8 cellular contexts compared by ENCODE assay signal in the genomic region with DNA sequence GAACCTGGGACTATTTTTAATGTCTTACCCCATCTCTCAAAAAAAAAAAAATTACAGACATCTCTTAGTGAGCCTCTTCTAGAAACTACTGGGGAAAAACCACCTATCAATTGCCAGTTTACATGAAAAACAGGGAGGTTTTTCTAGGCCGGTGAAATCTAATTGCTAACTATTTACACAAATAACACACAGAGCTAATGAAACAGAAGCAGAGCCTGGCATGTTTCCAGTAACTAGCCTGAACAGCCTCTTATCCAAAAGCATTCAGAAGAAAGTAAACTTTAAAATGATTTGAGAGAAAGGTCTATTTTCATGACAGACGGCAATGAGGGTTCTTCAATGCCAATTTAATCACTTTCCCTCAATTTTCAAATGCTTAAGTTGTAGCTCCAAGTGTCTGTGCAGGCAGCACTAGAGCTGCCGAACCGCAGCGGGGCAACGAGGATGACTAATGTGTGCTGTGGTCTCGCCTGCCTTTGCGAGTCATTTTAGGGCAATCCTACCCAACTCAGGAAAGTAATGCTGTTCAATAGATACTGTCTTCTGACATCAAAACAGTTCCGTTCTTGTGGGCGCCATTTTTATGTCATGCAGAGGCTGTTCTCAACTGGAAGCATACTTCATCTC.
DNase-seq lines count a peak whose midpoint lies in the region; ATAC-seq, FAIRE-seq and TF ChIP-seq lines count a peak whose summit lies in the region.

No MANE protein-coding gene starts in this region.

- ATAC-seq in HG02759 (IDR thresholded peaks at IDR 0.05; ENCODE audit: unreplicated experiment), result no peak
- ATAC-seq in HG03442 (IDR thresholded peaks at IDR 0.05; ENCODE audit: unreplicated experiment), result no peak

- H3K27ac ChIP-seq in ascending aorta, result no peak overlapping the region

- H3K36me3 ChIP-seq in ascending aorta, result peaks cover 28 to 46% of the 10 kb centered on the region in 2 donors

- peak; percentile 33 for DNase-seq in AG10803 (ENCODE audit: low read depth)
- DNase-seq in MV-4-11 (lab: John Stamatoyannopoulos, UW), result peak; percentile 86
- peak; percentile 26 to 30 for DNase-seq in activated CD4-positive, alpha-beta T cell treated with anti-CD3 and anti-CD28 coated beads, Interleukin-2, amount 50 U/mL, for 4 hours
- DNase-seq in superior temporal gyrus (ENCODE audit: extremely low spot score), result no peak
- DNase-seq in ascending aorta (ENCODE audit: low spot score in 2 of 2), result no peak

- no peak for TF ChIP-seq CTCF in AG10803 (conservative IDR thresholded peaks at IDR 0.05; ENCODE audit: low read length)
- no peak for TF ChIP-seq CTCF in ascending aorta (IDR thresholded peaks at IDR 0.05)

- H3K27me3 ChIP-seq in ascending aorta, result no peaks in the 10 kb centered on the region

- H3K4me3 ChIP-seq in AG10803 (ENCODE audit: low read length), result no peak overlapping the region
- no peak overlapping the region for H3K4me3 ChIP-seq in ascending aorta

- no peaks in the 10 kb centered on the region for H3K4me1 ChIP-seq in ascending aorta

- H3K9me3 ChIP-seq in ascending aorta, result no peaks in the 10 kb centered on the region

- peak; percentile 60 for FAIRE-seq in islet of Langerhans (lab: Jason Lieb, UNC)

- intact Hi-C loops in ascending aorta (cut with DNase I), result no loop called here

Comparison
In these comparisons a context has a peak if more than half of its experiments do, and no peak if none do; other contexts are left out.
1. DNase-seq: peak in AG10803 (single experiment), MV-4-11 (single experiment) and activated CD4-positive, alpha-beta T cell treated with anti-CD3 and anti-CD28 coated beads, Interleukin-2, amount 50 U/mL, for 4 hours (2 of 2); none in superior temporal gyrus (single experiment) and ascending aorta (0 of 2).